Comparison of ENCODE assay signal across 22 cellular contexts in the genomic region with DNA sequence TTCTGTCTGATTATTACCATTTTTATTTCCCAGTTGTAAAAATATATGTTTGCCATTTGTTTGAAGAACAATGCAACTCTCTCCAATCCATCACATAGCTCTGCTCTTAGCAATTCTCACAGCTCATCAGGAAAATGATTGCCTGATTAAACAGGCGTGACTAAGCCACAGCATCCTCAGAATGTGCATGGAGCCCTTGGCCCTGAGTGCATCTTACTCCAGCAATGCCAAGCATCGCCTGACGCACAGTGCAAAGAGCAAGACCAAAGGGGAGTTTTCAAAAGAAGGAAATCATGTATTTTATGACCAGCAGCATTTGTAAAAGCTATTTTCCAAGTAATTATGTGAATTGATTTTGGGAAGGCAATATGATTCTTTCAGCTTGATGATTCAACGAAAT.
DNase-seq lines count a peak whose midpoint lies in the region; ATAC-seq, FAIRE-seq and TF ChIP-seq lines count a peak whose summit lies in the region.
"Had no signal": no experiment of that assay in that cellular context is flagged by ENCODE, and none has a peak within 500 bp of the region (broad histone marks: within the 10 kb centered on the region; RNA-seq: fewer than 3 reads in every experiment).

No MANE protein-coding gene starts in this region.

- H3K9me3 ChIP-seq in MG63: no peaks in the 10 kb centered on the region; the same call in 1 of the 2 replicates

- H3K36me3 ChIP-seq in MG63 (no peaks in the 10 kb centered on the region), bronchial epithelial cell (ENCODE audit: control insufficient read depth, insufficient read depth, low read length) (no peaks in the 10 kb centered on the region)
- H3K36me3 ChIP-seq: breast epithelium, upper lobe of left lung had no signal

- no peaks in the 10 kb centered on the region for H3K27me3 Mint-ChIP-seq in stimulated activated memory B cell treated with anti-CD40 and anti-IgM and Interleukin-4, amounts not matched to agents 10 μg/mL and 1 μg/mL and 100 μg/mL, for 72 hours
- H3K27me3 Mint-ChIP-seq: activated CD4-positive, alpha-beta memory T cell treated with anti-CD3 and anti-CD28 coated beads, Interleukin-2, amount 10 ng/mL, durations not matched to agents 7 days and 5 days; activated naive CD8-positive, alpha-beta T cell had no signal

- H3K9me3 Mint-ChIP-seq in stimulated activated memory B cell treated with anti-CD40 and anti-IgM and Interleukin-4, amounts not matched to agents 10 μg/mL and 1 μg/mL and 100 μg/mL, for 72 hours: no peaks in the 10 kb centered on the region
- H3K9me3 Mint-ChIP-seq: activated CD4-positive, alpha-beta memory T cell treated with anti-CD3 and anti-CD28 coated beads, Interleukin-2, amount 10 ng/mL, durations not matched to agents 7 days and 5 days; CD8-positive, alpha-beta T cell had no signal

- H3K27me3 ChIP-seq in MG63: no peaks in the 10 kb centered on the region
- no peaks in the 10 kb centered on the region for H3K27me3 ChIP-seq in bronchial epithelial cell (ENCODE audit: control insufficient read depth, insufficient read depth, low read length)
- H3K27me3 ChIP-seq: upper lobe of left lung had no signal

- H3K4me3 ChIP-seq in AG10803 (ENCODE audit: low read length) (no peak overlapping the region), MG63 (no peak overlapping the region), bronchial epithelial cell (ENCODE audit: low read depth, low read length) (no peak overlapping the region)
- H3K4me3 ChIP-seq: breast epithelium, upper lobe of left lung had no signal

- H3K36me3 Mint-ChIP-seq in stimulated activated memory B cell treated with anti-CD40 and anti-IgM and Interleukin-4, amounts not matched to agents 10 μg/mL and 1 μg/mL and 100 μg/mL, for 72 hours: no peaks in the 10 kb centered on the region
- H3K36me3 Mint-ChIP-seq: CD8-positive, alpha-beta T cell; IgD-negative memory B cell had no signal

- TF ChIP-seq CTCF in AG10803 (conservative IDR thresholded peaks at IDR 0.05; ENCODE audit: low read length) (no peak), bronchial epithelial cell (IDR thresholded peaks at IDR 0.05; ENCODE audit: insufficient read depth, low read length, severe bottlenecking) (no peak)

- FAIRE-seq in bronchial epithelial cell (lab: Jason Lieb, UNC): no peak
- FAIRE-seq: kidney had no signal

- no peak for ATAC-seq in HG02763 (IDR thresholded peaks at IDR 0.05; ENCODE audit: unreplicated experiment)
- ATAC-seq in GM19395 (IDR thresholded peaks at IDR 0.05; ENCODE audit: unreplicated experiment): no peak
- no peak for ATAC-seq in stimulated activated memory B cell treated with anti-CD40 and anti-IgM and Interleukin-4, amounts not matched to agents 10 μg/mL and 1 μg/mL and 100 μg/mL, for 72 hours
- ATAC-seq: activated T-cell treated with anti-CD3 and anti-CD28 coated beads, Interleukin-2, amount 50 U/mL, for 72 hours; CD8-positive, alpha-beta T cell; stimulated activated naive CD8-positive, alpha-beta T cell treated with anti-CD3 and anti-CD28 coated beads, Interleukin-15, Interleukin-2, amounts not matched to agents 100 U/mL and 50 U/mL, for 24 hours had no signal

- H3K27ac Mint-ChIP-seq in stimulated activated memory B cell treated with anti-CD40 and anti-IgM and Interleukin-4, amounts not matched to agents 10 μg/mL and 1 μg/mL and 100 μg/mL, for 72 hours: no peak overlapping the region
- H3K27ac Mint-ChIP-seq: activated CD4-positive, alpha-beta memory T cell treated with anti-CD3 and anti-CD28 coated beads, Interleukin-2, amount 10 ng/mL, durations not matched to agents 7 days and 5 days; activated naive CD8-positive, alpha-beta T cell; activated T-cell treated with anti-CD3 and anti-CD28 coated beads, Interleukin-2, amount 50 U/mL, for 72 hours; CD8-positive, alpha-beta T cell; IgD-negative memory B cell had no signal

- peak; percentile 70 for DNase-seq in AG10803 (ENCODE audit: low read depth)
- DNase-seq in MG63: peak; percentile 16
- peak; percentile 10 for DNase-seq in bronchial epithelial cell (ENCODE audit: low read depth)
- peak; percentile 41 for DNase-seq in iris pigment epithelial cell (ENCODE audit: low read depth)
- DNase-seq in activated CD8-positive, alpha-beta memory T cell treated with anti-CD3 and anti-CD28 coated beads, Interleukin-2, amount 50 U/mL, for 4 hours: no peak
- DNase-seq: activated CD4-positive, alpha-beta memory T cell treated with anti-CD3 and anti-CD28 coated beads, Interleukin-2, amount 10 ng/mL, durations not matched to agents 7 days and 5 days; activated T-cell treated with anti-CD3 and anti-CD28 coated beads, Interleukin-2, amount 50 U/mL, for 72 hours; CD8-positive, alpha-beta T cell; DND-41; hippocampal formation; kidney; midbrain; NCI-H2081; stimulated activated naive CD8-positive, alpha-beta T cell treated with anti-CD3 and anti-CD28 coated beads, Interleukin-15, Interleukin-2, amounts not matched to agents 100 U/mL and 50 U/mL, for 24 hours; upper lobe of left lung had no signal

- no peak overlapping the region for H3K4me3 Mint-ChIP-seq in stimulated activated memory B cell treated with anti-CD40 and anti-IgM and Interleukin-4, amounts not matched to agents 10 μg/mL and 1 μg/mL and 100 μg/mL, for 72 hours
- H3K4me3 Mint-ChIP-seq: activated CD4-positive, alpha-beta memory T cell treated with anti-CD3 and anti-CD28 coated beads, Interleukin-2, amount 10 ng/mL, durations not matched to agents 7 days and 5 days; activated naive CD8-positive, alpha-beta T cell; activated T-cell treated with anti-CD3 and anti-CD28 coated beads, Interleukin-2, amount 50 U/mL, for 72 hours; CD8-positive, alpha-beta T cell; IgD-negative memory B cell; neural crest cell had no signal

- no peaks in the 10 kb centered on the region for H3K4me1 Mint-ChIP-seq in stimulated activated memory B cell treated with anti-CD40 and anti-IgM and Interleukin-4, amounts not matched to agents 10 μg/mL and 1 μg/mL and 100 μg/mL, for 72 hours
- H3K4me1 Mint-ChIP-seq: activated CD4-positive, alpha-beta memory T cell treated with anti-CD3 and anti-CD28 coated beads, Interleukin-2, amount 10 ng/mL, durations not matched to agents 7 days and 5 days; neural crest cell had no signal
